ENCODE assay signal across 1 cellular context in the genomic region with DNA sequence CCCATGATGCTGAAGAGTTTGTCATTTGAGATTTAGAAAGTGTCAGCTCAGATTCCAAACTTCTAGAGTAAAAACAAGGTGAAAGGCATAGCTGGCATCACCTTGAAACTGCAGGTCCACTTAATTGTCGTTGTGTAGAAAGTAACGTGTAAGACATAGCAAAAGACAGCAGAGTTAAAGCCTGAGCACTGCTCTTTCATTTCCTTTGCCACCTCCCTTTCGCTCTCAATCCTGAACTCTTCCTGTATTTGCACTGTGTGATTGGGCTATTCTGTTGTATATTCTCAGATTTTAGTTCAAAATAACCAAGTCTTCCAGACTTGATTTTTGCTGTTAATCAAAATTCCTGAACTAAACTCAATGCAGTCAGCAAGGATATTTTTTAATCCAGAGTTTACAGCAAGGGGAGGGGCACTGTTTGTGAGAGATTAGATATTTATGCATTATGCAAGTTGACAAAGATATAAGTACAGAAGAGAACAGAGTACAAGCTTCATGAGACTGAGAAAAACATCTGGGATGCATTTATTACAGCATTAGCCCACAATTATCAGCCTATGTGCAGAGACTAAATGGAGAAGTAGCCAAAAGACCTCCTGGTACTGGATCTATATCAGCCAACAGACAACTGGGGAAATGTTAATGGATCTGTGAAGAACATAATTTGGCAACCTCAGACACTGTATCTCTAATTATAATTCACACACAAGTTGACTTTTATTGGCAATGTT.
TF ChIP-seq lines count a peak whose summit lies in the region.

No MANE protein-coding gene starts in this region.

TF ChIP-seq in IMR-90, 13 proteins besides CTCF, POLR2A, EP300 and RAD21 (continued from another document):
- no peak for TF ChIP-seq MXI1 (IDR thresholded peaks at IDR 0.05; ENCODE audit: borderline replicate concordance, low read depth, low read length)
- TF ChIP-seq RCOR1 (IDR thresholded peaks at IDR 0.05; ENCODE audit: insufficient replicate concordance, low read length), result no peak
- no peak for TF ChIP-seq NFE2L2 (IDR thresholded peaks at IDR 0.05; ENCODE audit: low read depth, low read length)
- no peak for TF ChIP-seq CEBPB (IDR thresholded peaks at IDR 0.05; ENCODE audit: low read depth, low read length)
- TF ChIP-seq FOS (IDR thresholded peaks at IDR 0.05; ENCODE audit: low read depth, low read length), result no peak
- no peak for TF ChIP-seq CHD1 (IDR thresholded peaks at IDR 0.05; ENCODE audit: low read depth, low read length)
